19 cellular contexts compared by ENCODE assay signal in genomic region chr3:8608791-8609171, GRCh38. TPM values are rescaled to one million over a fixed set of nuclear protein-coding genes. Genes with fewer than 3 reads are reported as not detected.
DNase-seq lines count a peak whose midpoint lies in the region; TF ChIP-seq lines count a peak whose summit lies in the region.
"Had no signal": no experiment of that assay in that cellular context is flagged by ENCODE, and none has a peak within 500 bp of the region (broad histone marks: within the 10 kb centered on the region; RNA-seq: fewer than 3 reads in every experiment).

No MANE protein-coding gene starts in this region.

- H3K9ac ChIP-seq in mammary epithelial cell (ENCODE audit: insufficient read depth, low read length) (no peak overlapping the region), endodermal cell (ENCODE audit: extremely low read depth, low read length, poor library complexity, severe bottlenecking) (no peak overlapping the region), neural progenitor cell (no peak overlapping the region)
- H3K9ac ChIP-seq: BLaER1, GM23248 had no signal

- H3K36me3 ChIP-seq in mammary epithelial cell (ENCODE audit: insufficient read depth, low read length) (no peaks in the 10 kb centered on the region), endodermal cell (ENCODE audit: control insufficient read depth, insufficient read depth, low read length) (no peaks in the 10 kb centered on the region), neural progenitor cell (no peaks in the 10 kb centered on the region)
- H3K36me3 ChIP-seq: BLaER1 had no signal

- POLR2A ChIA-PET in MCF 10A (lab: Yijun Ruan, JAX), result no interaction called here

- no peak overlapping the region for H3K4me3 ChIP-seq in mammary epithelial cell (replicated peaks in 1 of 3; ENCODE audit: insufficient read depth in 1 of 3, low read depth in 2 of 3, low read length in 3 of 3)
- H3K4me3 ChIP-seq in endodermal cell (ENCODE audit: low read length), result no peak overlapping the region
- no peak overlapping the region for H3K4me3 ChIP-seq in neural progenitor cell
- H3K4me3 ChIP-seq: A549, BLaER1, GM12878, GM23248 had no signal

- peak overlapping the region; percentile 41 for H3K27ac Mint-ChIP-seq in MCF 10A (ENCODE audit: low read depth, unreplicated experiment)
- H3K27ac Mint-ChIP-seq in endodermal cell, result no peak overlapping the region
- H3K27ac Mint-ChIP-seq in neural progenitor cell, result peak overlapping the region; percentile 98
- H3K27ac Mint-ChIP-seq: CD14-positive monocyte; CD4-positive, alpha-beta memory T cell; HFFc6 had no signal

- BruUV-seq in MCF 10A (replicated peaks; lab: Mats Ljungman, UMichigan) (no TSS peak), mammary epithelial cell (replicated peaks; lab: Mats Ljungman, UMichigan) (no TSS peak)

- TF ChIP-seq CTCF in MCF 10A (IDR thresholded peaks at IDR 0.05; ENCODE audit: unreplicated experiment), result no peak
- TF ChIP-seq CTCF in mammary epithelial cell (conservative IDR thresholded peaks at IDR 0.05 in 1 of 2, IDR thresholded peaks at IDR 0.05 in 1 of 2; ENCODE audit: extremely low read depth in 1 of 2, insufficient read depth in 1 of 2, low read depth in 1 of 2, low read length in 2 of 2), result no peak
- no peak for TF ChIP-seq CTCF in endodermal cell (conservative IDR thresholded peaks at IDR 0.05)
- no peak for TF ChIP-seq CTCF in neural progenitor cell (IDR thresholded peaks at IDR 0.05)

- dilution Hi-C loops in mammary epithelial cell (cut with HindIII; ENCODE audit: low sequenced_read_pairs), result loop anchor here (25.0 kb wide), 1 partner anchor 171 kb away; no protein-coding TSS in a partner anchor

- H4K20me1 ChIP-seq in mammary epithelial cell (ENCODE audit: insufficient read depth, low read length) (no peaks in the 10 kb centered on the region), neural progenitor cell (ENCODE audit: low read depth) (no peaks in the 10 kb centered on the region)
- H4K20me1 ChIP-seq: BLaER1 had no signal

- CTCF ChIA-PET in MCF 10A (lab: Yijun Ruan, JAX), result interaction anchor here (1.2 to 7.6 kb wide), 2 partner anchors 165 to 190 kb away, joined by 3 to 72 read pairs; no protein-coding TSS in a partner anchor
- CTCF ChIA-PET in mammary epithelial cell (lab: Charles Lee; ENCODE audit: low non-redundant PET), result no interaction called here

- H3K4me1 ChIP-seq in mammary epithelial cell (ENCODE audit: insufficient read depth, low read length), result no peaks in the 10 kb centered on the region
- peaks cover 6% of the 10 kb centered on the region for H3K4me1 ChIP-seq in endodermal cell (ENCODE audit: control insufficient read depth, insufficient read depth, low read length)
- peaks cover 19% of the 10 kb centered on the region for H3K4me1 ChIP-seq in neural progenitor cell
- H3K4me1 ChIP-seq: A549, BLaER1 had no signal

- H3K79me2 ChIP-seq in mammary epithelial cell (ENCODE audit: insufficient read depth, low read length), result no peaks in the 10 kb centered on the region
- no peaks in the 10 kb centered on the region for H3K79me2 ChIP-seq in neural progenitor cell (ENCODE audit: low read depth)

- H3K4me1 Mint-ChIP-seq in MCF 10A (ENCODE audit: insufficient read depth, unreplicated experiment), result peaks cover 11% of the 10 kb centered on the region
- H3K4me1 Mint-ChIP-seq in endodermal cell, result peaks cover 21% of the 10 kb centered on the region
- H3K4me1 Mint-ChIP-seq in neural progenitor cell, result peaks cover 42% of the 10 kb centered on the region
- H3K4me1 Mint-ChIP-seq: CD14-positive monocyte had no signal

- H3K4me2 ChIP-seq in mammary epithelial cell (ENCODE audit: insufficient read depth, low read depth, low read length), result no peak overlapping the region
- peak overlapping the region; percentile 23 for H3K4me2 ChIP-seq in neural progenitor cell
- H3K4me2 ChIP-seq: A549, BLaER1 had no signal

- H3K27me3 ChIP-seq in mammary epithelial cell (ENCODE audit: insufficient read depth, low read length) (no peaks in the 10 kb centered on the region), endodermal cell (ENCODE audit: control insufficient read depth, insufficient read depth, low read length, poor library complexity, severe bottlenecking) (no peaks in the 10 kb centered on the region), neural progenitor cell (no peaks in the 10 kb centered on the region)
- H3K27me3 ChIP-seq: BLaER1 had no signal

- intact Hi-C loops in MCF 10A (cut with micrococcal nuclease), result no loop called here
- intact Hi-C loops in mammary epithelial cell (cut with micrococcal nuclease), result no loop called here

- 70% methylated on average over 6 of the region's 6 CpGs for WGBS in mammary epithelial cell (ENCODE audit: low coverage, missing lambda C conversion rate)
- 84 to 85% methylated on average over 6 of the region's 6 CpGs for WGBS in endodermal cell (ENCODE audit: insufficient coverage in 1 of 2, insufficient read length in 1 of 2), 2 experiments

- no peaks in the 10 kb centered on the region for H3F3A ChIP-seq in neural progenitor cell (ENCODE audit: low read depth)

- H2AFZ ChIP-seq in mammary epithelial cell (ENCODE audit: low read depth, low read length) (no peak overlapping the region), neural progenitor cell (replicated peaks) (no peak overlapping the region)
- H2AFZ ChIP-seq: GM23248 had no signal

- in situ Hi-C loops in mammary epithelial cell (cut with MboI; ENCODE audit: low sequenced_read_pairs in 2 of 2), result loop anchor here (5.0 kb wide), 1 partner anchor 166 kb away; no protein-coding TSS in a partner anchor

- H3K36me3 Mint-ChIP-seq in MCF 10A (ENCODE audit: insufficient read depth, unreplicated experiment) (no peaks in the 10 kb centered on the region), endodermal cell (ENCODE audit: low read depth) (peaks cover 5% of the 10 kb centered on the region), neural progenitor cell (no peaks in the 10 kb centered on the region)
- H3K36me3 Mint-ChIP-seq: CD14-positive monocyte; CD4-positive, alpha-beta memory T cell had no signal

- no peaks in the 10 kb centered on the region for H3K9me3 Mint-ChIP-seq in MCF 10A (ENCODE audit: unreplicated experiment)
- H3K9me3 Mint-ChIP-seq in endodermal cell, result peaks cover 14% of the 10 kb centered on the region
- H3K9me3 Mint-ChIP-seq in neural progenitor cell, result no peaks in the 10 kb centered on the region
- H3K9me3 Mint-ChIP-seq: HFFc6 had no signal

- DNase-seq in MCF 10A (ENCODE audit: unreplicated experiment) (no peak), mammary epithelial cell (no peak), endodermal cell (peak; percentile 33), neural progenitor cell (ENCODE audit: low spot score) (no peak), AML-193 (lab: John Stamatoyannopoulos, UW) (no peak), HCEC 1CT (no peak), SIG-M5 treated with dmso at 0.1 percent for 504 hours (lab: John Stamatoyannopoulos, UW; ENCODE audit: unreplicated experiment) (no peak)
- DNase-seq: Calu3; CD4-positive, alpha-beta memory T cell; DMS79 treated with DMSO at 0.1 percent for 48 hours; GF-D8; GM23248; HFFc6 had no signal

- H3K27me3 Mint-ChIP-seq in MCF 10A (ENCODE audit: insufficient read depth, unreplicated experiment) (no peaks in the 10 kb centered on the region), endodermal cell (ENCODE audit: insufficient read depth) (no peaks in the 10 kb centered on the region), neural progenitor cell (ENCODE audit: insufficient read depth, low read depth) (peaks cover 12% of the 10 kb centered on the region)
- H3K27me3 Mint-ChIP-seq: CD4-positive, alpha-beta memory T cell had no signal

- H3K9me3 ChIP-seq in mammary epithelial cell (replicated peaks; ENCODE audit: insufficient read depth, low read length) (no peaks in the 10 kb centered on the region), endodermal cell (ENCODE audit: control insufficient read depth, low read length) (peaks cover 10% of the 10 kb centered on the region), neural progenitor cell (ENCODE audit: low read depth) (no peaks in the 10 kb centered on the region)
- H3K9me3 ChIP-seq: A549, BLaER1 had no signal

- H3K4me3 Mint-ChIP-seq in MCF 10A (ENCODE audit: unreplicated experiment) (no peak overlapping the region), endodermal cell (no peak overlapping the region), neural progenitor cell (peak overlapping the region; percentile 54)
- H3K4me3 Mint-ChIP-seq: CD14-positive monocyte; CD4-positive, alpha-beta memory T cell; HFFc6 had no signal

- H3K27ac ChIP-seq in mammary epithelial cell (ENCODE audit: insufficient read depth, low read depth, low read length), result no peak overlapping the region
- no peak overlapping the region for H3K27ac ChIP-seq in endodermal cell (ENCODE audit: low read depth, low read length)
- H3K27ac ChIP-seq in neural progenitor cell, result no peak overlapping the region
- H3K27ac ChIP-seq: 22Rv1, A549, BLaER1, GM23248, HL-60 had no signal

RNA-seq across cellular contexts. Expression of gene SSUH2, which starts 35.8 kb away (rescaled TPM):
- 0.32 and 0.51 TPM in 2 replicates for total RNA-seq in MCF 10A (2022)
- under 1 TPM in 1 of 2 donors, not detected in 1; 0.28 TPM for total RNA-seq in mammary epithelial cell
- polyA plus RNA-seq in mammary epithelial cell, result 0.31 TPM
- polyA minus RNA-seq in mammary epithelial cell, result not detected
- total RNA-seq in endodermal cell, result 1 to 10 TPM; 5.3 to 7.9 TPM
- polyA plus RNA-seq in endodermal cell (2013, experiment 1 of 2), result 19.1 TPM
- 22.6 TPM for polyA plus RNA-seq in endodermal cell (2013, experiment 2 of 2)
- 0.22 and 0.37 TPM in 2 replicates for total RNA-seq in neural progenitor cell (ENCODE audit: low replicate concordance)
- total RNA-seq: Calu3; CD4-positive, alpha-beta memory T cell; GM12878 had no signal
- polyA plus RNA-seq: CD14-positive monocyte; CD4-positive, alpha-beta memory T cell had no signal
